9 cellular contexts compared by ENCODE assay signal in genomic region chr18:79405019-79405780, GRCh38. TPM values are rescaled to one million over a fixed set of nuclear protein-coding genes. Genes with fewer than 3 reads are reported as not detected.
A peak's percentile ranks its signal among the peaks of the same experiment; 100 is the strongest.
DNase-seq lines count a peak whose midpoint lies in the region; ATAC-seq, FAIRE-seq and TF ChIP-seq lines count a peak whose summit lies in the region.
"Had no signal": no experiment of that assay in that cellular context is flagged by ENCODE, and none has a peak within 500 bp of the region (broad histone marks: within the 10 kb centered on the region; RNA-seq: fewer than 3 reads in every experiment).

No MANE protein-coding gene starts in this region.

- SMC1A ChIA-PET in GM12878 (lab: Charles Lee; ENCODE audit: uncharacterized antibody, unreplicated experiment) = interaction anchor here (1.1 to 3.9 kb wide), 8 partner anchors 8 to 220 kb away, joined by 4 to 16 read pairs (median 14); no protein-coding TSS in a partner anchor

- H3K4me1 ChIP-seq in CD4-positive, alpha-beta memory T cell (ENCODE audit: insufficient read depth, low read length) = peaks cover 62% of the 10 kb centered on the region
- H3K4me1 ChIP-seq in GM12878 (ENCODE audit: control insufficient read depth, insufficient read depth, low read length) = peaks cover 31% of the 10 kb centered on the region

- H3K4me1 Mint-ChIP-seq in CD4-positive, alpha-beta memory T cell = peaks cover 40 to 70% (median 57%) of the 10 kb centered on the region in 4 donors

- POLR2A ChIA-PET in CD4-positive, alpha-beta memory T cell (lab: Charles Lee; ENCODE audit: partially characterized antibody) = interaction anchor here (0.8 to 17.0 kb wide), 11 partner anchors 9 to 337 kb away, joined by 3 to 173 read pairs (median 4); partner anchors contain the start of genes ATP9B and NFATC1
- POLR2A ChIA-PET in GM12878 (lab: Charles Lee) = interaction anchor here (0.6 to 2.7 kb wide), 6 partner anchors 9 to 346 kb away, joined by 3 to 15 read pairs (median 5); no protein-coding TSS in a partner anchor

- no peak for TF ChIP-seq RAD21 in GM12878 (IDR thresholded peaks at IDR 0.05; ENCODE audit: insufficient read depth, low read depth, low read length)

- H3K27ac Mint-ChIP-seq in CD4-positive, alpha-beta memory T cell = peak overlapping the region in 6 of 7 donors; percentile 95 to 100 (median 98)

- no peak overlapping the region; the same call in 1 of the 2 replicates for H2AFZ ChIP-seq in GM12878 (ENCODE audit: control insufficient read depth, low read depth, low read length)

- TF ChIP-seq CTCF in GM12878 (IDR thresholded peaks at IDR 0.05 in 2 of 3, conservative IDR thresholded peaks at IDR 0.05 in 1 of 3; ENCODE audit: control insufficient read depth in 2 of 3, extremely low read depth in 1 of 3, insufficient read depth in 1 of 3, low read depth in 3 of 3, low read length in 3 of 3) = no peak

- peaks cover 3 to 30% of the 10 kb centered on the region in 2 donors for H3K36me3 Mint-ChIP-seq in CD4-positive, alpha-beta memory T cell

- H3K79me2 ChIP-seq in GM12878 (ENCODE audit: control insufficient read depth, insufficient read depth, low read length) = no peaks in the 10 kb centered on the region; the same call in none of the 2 replicates

- in situ Hi-C loops in GM12878 (cut with MboI) = loop anchor here (10.0 kb wide), 1 partner anchor 110 kb away; no protein-coding TSS in a partner anchor

- H3K27ac ChIP-seq in CD4-positive, alpha-beta memory T cell (ENCODE audit: low read depth, low read length) = peak overlapping the region; percentile 87
- H3K27ac ChIP-seq in GM12878 (ENCODE audit: control insufficient read depth, insufficient read depth) = peak overlapping the region; percentile 56

- FAIRE-seq in GM12878 (lab: Jason Lieb, UNC) = no peak
- FAIRE-seq: keratinocyte had no signal

- ATAC-seq in GM12878 (peak; percentile 22), GM18517 (IDR thresholded peaks at IDR 0.05; ENCODE audit: unreplicated experiment) (no peak)

- no peaks in the 10 kb centered on the region for H3K9me3 ChIP-seq in CD4-positive, alpha-beta memory T cell (ENCODE audit: control insufficient read depth in 1 of 2, low read length in 2 of 2)
- no peaks in the 10 kb centered on the region for H3K9me3 ChIP-seq in GM12878 (replicated peaks; ENCODE audit: control insufficient read depth, insufficient read depth, low read length)

- 70% methylated on average over 23 of the region's 23 CpGs for WGBS in GM12878 (ENCODE audit: insufficient coverage, insufficient replicate concordance, low lambda C conversion rate, missing lambda C conversion rate)

- TSS peak; percentile 86 for BruUV-seq in GM12878 (replicated peaks; lab: Mats Ljungman, UMichigan)

- H3K4me2 ChIP-seq in GM12878 (ENCODE audit: control insufficient read depth, insufficient read depth) = peak overlapping the region; percentile 86

- H4K20me1 ChIP-seq in GM12878 (ENCODE audit: control insufficient read depth, insufficient read depth) = no peaks in the 10 kb centered on the region

- CTCF ChIA-PET in CD4-positive, alpha-beta memory T cell (lab: Charles Lee; ENCODE audit: partially characterized antibody) = interaction anchor here (0.7 to 4.2 kb wide), 9 partner anchors 9 to 240 kb away, joined by 3 to 20 read pairs (median 5); no protein-coding TSS in a partner anchor
- CTCF ChIA-PET in GM12878 (lab: Yijun Ruan, JAX) = interaction anchor here (0.7 to 2.2 kb wide), 8 partner anchors 12 to 238 kb away, joined by 3 to 10 read pairs (median 4); no protein-coding TSS in a partner anchor

- RAD21 ChIA-PET in GM12878 (lab: Charles Lee; ENCODE audit: unreplicated experiment) = interaction anchor here (0.8 to 5.1 kb wide), 9 partner anchors 9 to 118 kb away, joined by 3 to 36 read pairs (median 8); partner anchors contain the start of gene NFATC1

- TF ChIP-seq EP300 in GM12878 (IDR thresholded peaks at IDR 0.05; ENCODE audit: borderline replicate concordance in 1 of 2, control insufficient read depth in 1 of 2, low read depth in 2 of 2, low read length in 2 of 2) = no peak

- peak overlapping the region; percentile 83 to 95 (median 92) for H3K4me3 Mint-ChIP-seq in CD4-positive, alpha-beta memory T cell

- DNase-seq in CD4-positive, alpha-beta memory T cell = peak; percentile 32 to 81 (median 40)
- DNase-seq in NCI-H748 (lab: John Stamatoyannopoulos, UW; ENCODE audit: unreplicated experiment) (peak; percentile 82), GM12878 (ENCODE audit: low read depth, low spot score) (no peak), posterior vena cava (ENCODE audit: low spot score) (peak; percentile 74), hepatic stellate cell (ENCODE audit: low spot score) (no peak), nucleus accumbens (lab: John Stamatoyannopoulos, UW) (no peak), SIG-M5 treated with dmso at 0.1 percent for 504 hours (lab: John Stamatoyannopoulos, UW; ENCODE audit: unreplicated experiment) (no peak)

- H3K4me3 ChIP-seq in CD4-positive, alpha-beta memory T cell (ENCODE audit: low read length in 2 of 2) = peak overlapping the region; percentile 49 to 60
- peak overlapping the region; percentile 52; the same call in 1 of the 2 replicates for H3K4me3 ChIP-seq in GM12878

- no peaks in the 10 kb centered on the region for H3K27me3 Mint-ChIP-seq in CD4-positive, alpha-beta memory T cell

- no peak for TF ChIP-seq POLR2A in GM12878 (IDR thresholded peaks at IDR 0.05; ENCODE audit: low read depth, low read length)

- intact Hi-C loops in CD4-positive, alpha-beta memory T cell (cut with micrococcal nuclease) = loop anchor here (1.0 to 10.0 kb wide), 3 partner anchors 10 to 340 kb away; partner anchors contain the start of genes ATP9B, CTDP1 and NFATC1
- intact Hi-C loops in GM12878 (cut with micrococcal nuclease; ENCODE audit: unreplicated experiment) (loop anchor here (2.0 kb wide), 1 partner anchor 30 kb away; no protein-coding TSS in a partner anchor), posterior vena cava (cut with DNase I) (loop anchor here in 1 of 2 donors (10.0 kb wide), 1 partner anchor 50 kb away; no protein-coding TSS in a partner anchor)

- H3K36me3 ChIP-seq in CD4-positive, alpha-beta memory T cell (ENCODE audit: insufficient read depth, low read length) = no peaks in the 10 kb centered on the region
- no peaks in the 10 kb centered on the region; a peak in 2 of 4 replicates for H3K36me3 ChIP-seq in GM12878 (ENCODE audit: control insufficient read depth in 2 of 2, insufficient read depth in 2 of 2, low read length in 1 of 2)

- H3K9ac ChIP-seq in GM12878 (ENCODE audit: control insufficient read depth, insufficient read depth, low read length) = peak overlapping the region; percentile 24; the same call in 1 of the 2 replicates

- no peaks in the 10 kb centered on the region for H3K27me3 ChIP-seq in CD4-positive, alpha-beta memory T cell (ENCODE audit: insufficient read depth, low read length)
- H3K27me3 ChIP-seq in GM12878 (replicated peaks in 1 of 2; ENCODE audit: control insufficient read depth in 2 of 2, insufficient read depth in 2 of 2, low read length in 1 of 2) = no peaks in the 10 kb centered on the region

- peaks cover 0 to 2% (median 0%) of the 10 kb centered on the region in 8 donors for H3K9me3 Mint-ChIP-seq in CD4-positive, alpha-beta memory T cell

TF ChIP-seq in GM12878, 131 proteins besides CTCF, POLR2A, EP300 and RAD21 (continues in another document):
- TF ChIP-seq KDM1A (IDR thresholded peaks at IDR 0.05; ENCODE audit: borderline replicate concordance) = no peak
- TF ChIP-seq ZNF24 (IDR thresholded peaks at IDR 0.05) = no peak
- no peak for TF ChIP-seq BRCA1 (IDR thresholded peaks at IDR 0.05; ENCODE audit: low read depth, low read length)
- TF ChIP-seq EED (IDR thresholded peaks at IDR 0.05; ENCODE audit: low read depth) = 0 out of 2 replicates have a peak, but pooled peaks have one; percentile 44
- 0 out of 2 replicates have a peak, but pooled peaks have one; percentile 49 for TF ChIP-seq DPF2 (IDR thresholded peaks at IDR 0.05)
- TF ChIP-seq KAT2A (conservative IDR thresholded peaks at IDR 0.05; ENCODE audit: control insufficient read depth, low read depth, low read length) = no peak
- TF ChIP-seq SRF (IDR thresholded peaks at IDR 0.05; ENCODE audit: low read depth in 2 of 2, low read length in 2 of 2) = no peak
- TF ChIP-seq MTA3 (IDR thresholded peaks at IDR 0.05; ENCODE audit: borderline replicate concordance, low read length) = peak; percentile 42; the same call in 1 of the 2 replicates
- no peak for TF ChIP-seq BHLHE40 (IDR thresholded peaks at IDR 0.05; ENCODE audit: borderline replicate concordance in 1 of 2, low read depth in 2 of 2, low read length in 1 of 2)
- TF ChIP-seq KLF5 (IDR thresholded peaks at IDR 0.05; ENCODE audit: partially characterized antibody) = no peak
- TF ChIP-seq, protein P1, sequence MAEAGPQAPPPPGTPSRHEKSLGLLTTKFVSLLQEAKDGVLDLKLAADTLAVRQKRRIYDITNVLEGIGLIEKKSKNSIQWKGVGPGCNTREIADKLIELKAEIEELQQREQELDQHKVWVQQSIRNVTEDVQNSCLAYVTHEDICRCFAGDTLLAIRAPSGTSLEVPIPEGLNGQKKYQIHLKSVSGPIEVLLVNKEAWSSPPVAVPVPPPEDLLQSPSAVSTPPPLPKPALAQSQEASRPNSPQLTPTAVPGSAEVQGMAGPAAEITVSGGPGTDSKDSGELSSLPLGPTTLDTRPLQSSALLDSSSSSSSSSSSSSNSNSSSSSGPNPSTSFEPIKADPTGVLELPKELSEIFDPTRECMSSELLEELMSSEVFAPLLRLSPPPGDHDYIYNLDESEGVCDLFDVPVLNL (IDR thresholded peaks at IDR 0.05; ENCODE audit: low read depth, low read length) = no peak

RNA-seq across cellular contexts. Expression of gene NFATC1, which starts 9.5 kb away (rescaled TPM):
- total RNA-seq in CD4-positive, alpha-beta memory T cell = 10 to 100 TPM; 64.3 to 69.6 TPM
- 10 to 100 TPM; 15.3 to 45.5 TPM for polyA plus RNA-seq in CD4-positive, alpha-beta memory T cell
- 57.2 and 65.1 TPM in 2 replicates for total RNA-seq in GM12878 (2013; cell fraction: nucleolus; rRNA removed)
- total RNA-seq in GM12878 (2014; rRNA removed) (6.4 and 6.7 TPM in 2 replicates), GM12878 (2014; rRNA removed; fragmentation: Illumina TruSeq; extraction: Trizol) (2.4 and 3.6 TPM in 2 replicates), GM12878 (2021) (17.5 and 20.8 TPM in 2 replicates), posterior vena cava (10 to 100 TPM; 23.9 to 26.9 TPM)
- polyA plus RNA-seq in GM12878 (2011; ENCODE audit: low read depth) = 9.8 TPM
- polyA plus RNA-seq in GM12878 (2011; rRNA removed) (0.99 and 2.9 TPM in 2 replicates), GM12878 (2014; fragmentation: Illumina TruSeq; extraction: Trizol) (3.1 and 4.7 TPM in 2 replicates), GM12878 (2014; fragmentation: Nextera tagmentation; extraction: Ambion mirVana) (1 to 10 TPM in 1 of 2 experiments, under 1 TPM in 1; 0.84 to 2.6 TPM), GM12878 (2014; rRNA removed) (8.4 and 9.9 TPM in 2 replicates), GM12878 (2016; fragmentation: Nextera tagmentation; extraction: Ambion mirVana) (1 to 10 TPM; 5.4 to 6.8 TPM)
- 3.3 and 4.5 TPM in 2 replicates for polyA plus RNA-seq in GM12878 (2011; cell fraction: cytosol; rRNA removed)
- polyA plus RNA-seq in GM12878 (2011; cell fraction: nucleus; rRNA removed) = 10.7 and 13.4 TPM in 2 replicates
- 14.9 and 19.6 TPM in 2 replicates for polyA plus RNA-seq in GM12878 (2012)
- polyA minus RNA-seq in GM12878 (2011; rRNA and poly(A)+ RNA removed) = 3.4 and 7.4 TPM in 2 replicates
- 7.1 TPM in 2 replicates for polyA minus RNA-seq in GM12878 (2011; cell fraction: cytosol; rRNA and poly(A)+ RNA removed)
- 10.3 and 14.7 TPM in 2 replicates for polyA minus RNA-seq in GM12878 (2011; cell fraction: nucleus; rRNA and poly(A)+ RNA removed)

Comparison
In these comparisons a context has a peak if more than half of its experiments do, and no peak if none do; other contexts are left out.
1. DNase-seq: peak in CD4-positive, alpha-beta memory T cell (5 of 5), NCI-H748 (single experiment) and posterior vena cava (single experiment); none in GM12878 (single experiment), hepatic stellate cell (single experiment), nucleus accumbens (0 of 56) and SIG-M5 treated with dmso at 0.1 percent for 504 hours (single experiment).